In genomic region chr1:209839875-209840491, GRCh38 we compare ENCODE assay signal across 2 cellular contexts.
TF ChIP-seq lines count a peak whose summit lies in the region.

No MANE protein-coding gene starts in this region.

TF ChIP-seq in A549, 52 proteins besides CTCF, POLR2A, EP300 and RAD21:
- no peak for TF ChIP-seq FOSB (CRISPR knock-in tag; IDR thresholded peaks at IDR 0.05)
- no peak for TF ChIP-seq EHMT2 (IDR thresholded peaks at IDR 0.05; ENCODE audit: low read depth)
- TF ChIP-seq BCL3 (IDR thresholded peaks at IDR 0.05): no peak
- TF ChIP-seq EHF (CRISPR knock-in tag; IDR thresholded peaks at IDR 0.05): no peak
- TF ChIP-seq ZNF302 (CRISPR knock-in tag; IDR thresholded peaks at IDR 0.05): no peak
- TF ChIP-seq FOSL2 (IDR thresholded peaks at IDR 0.05): peak; percentile 69
- TF ChIP-seq FOSL2 (CRISPR knock-in tag; IDR thresholded peaks at IDR 0.05): peak; percentile 92
- peak in 1 of 2 experiments; percentile 36; a peak in 2 of 5 replicates for TF ChIP-seq JUN (IDR thresholded peaks at IDR 0.05)
- TF ChIP-seq RCOR1 (IDR thresholded peaks at IDR 0.05; ENCODE audit: low read depth, low read length): no peak
- no peak for TF ChIP-seq E2F6 (IDR thresholded peaks at IDR 0.05; ENCODE audit: borderline replicate concordance, low read depth)
- TF ChIP-seq KDM5A (IDR thresholded peaks at IDR 0.05): no peak
- TF ChIP-seq GATA3 (IDR thresholded peaks at IDR 0.05; ENCODE audit: borderline replicate concordance): no peak
- no peak for TF ChIP-seq HOXB5 (CRISPR knock-in tag; IDR thresholded peaks at IDR 0.05)
- TF ChIP-seq NR3C1 (IDR thresholded peaks at IDR 0.05): no peak
- peak; percentile 62 for TF ChIP-seq JUNB (IDR thresholded peaks at IDR 0.05)
- TF ChIP-seq HOXA7 (CRISPR knock-in tag; IDR thresholded peaks at IDR 0.05): no peak
- TF ChIP-seq ZC3H11A (IDR thresholded peaks at IDR 0.05): no peak
- TF ChIP-seq MAX (IDR thresholded peaks at IDR 0.05): peak; percentile 49; the same call in 1 of the 2 replicates

TF ChIP-seq in HepG2, 621 proteins besides CTCF, POLR2A, EP300 and RAD21:
- TF ChIP-seq SAP130 (CRISPR knock-in tag; IDR thresholded peaks at IDR 0.05; ENCODE audit: low read depth) (0 out of 2 replicates have a peak, but pooled peaks have one; percentile 20), ZBTB43 (CRISPR knock-in tag; conservative IDR thresholded peaks at IDR 0.05) (no peak), FOSL2 (CRISPR knock-in tag; IDR thresholded peaks at IDR 0.05) (peak; percentile 45; the same call in 1 of the 2 replicates)
